Comparison of ENCODE assay signal across 19 cellular contexts in the genomic region with DNA sequence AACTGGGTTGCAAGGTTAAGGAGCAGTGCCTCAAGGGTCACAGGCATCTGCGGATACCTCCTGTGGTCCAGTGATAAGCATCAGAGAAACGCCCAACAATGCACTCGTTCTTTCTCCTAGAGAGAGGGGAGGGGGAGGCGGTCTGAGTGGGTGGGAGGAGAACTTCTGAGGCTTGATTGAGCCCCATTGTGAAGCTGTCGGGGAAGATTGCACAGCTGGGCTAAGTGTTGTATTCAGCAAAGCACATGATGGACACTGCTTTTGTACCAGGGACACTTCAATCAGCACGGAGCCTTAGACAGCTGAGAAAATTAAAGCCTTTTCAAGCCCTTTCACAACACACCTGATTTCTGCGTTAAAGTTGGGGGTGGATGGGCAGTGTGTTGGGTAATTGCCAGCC.
"Had no signal": no experiment of that assay in that cellular context is flagged by ENCODE, and none has a peak within 500 bp of the region (broad histone marks: within the 10 kb centered on the region; RNA-seq: fewer than 3 reads in every experiment).

No MANE protein-coding gene starts in this region.

- H3K27me3 Mint-ChIP-seq: activated CD4-positive, alpha-beta memory T cell treated with anti-CD3 and anti-CD28 coated beads for 36 hours; activated CD8-positive, alpha-beta memory T cell treated with anti-CD3 and anti-CD28 coated beads, Interleukin-2, amount 10 ng/mL, durations not matched to agents 7 days and 5 days; activated naive CD4-positive, alpha-beta T cell treated with anti-CD3 and anti-CD28 coated beads, Interleukin-2, amount 50 U/mL, for 24 hours; type B pancreatic cell had no signal

- H3K4me1 Mint-ChIP-seq: activated naive CD4-positive, alpha-beta T cell treated with anti-CD3 and anti-CD28 coated beads, Interleukin-2, amount 50 U/mL, for 24 hours had no signal

- ATAC-seq: activated CD8-positive, alpha-beta memory T cell treated with anti-CD3 and anti-CD28 coated beads, Interleukin-2, amount 10 ng/mL, durations not matched to agents 7 days and 5 days; gastroesophageal sphincter; heart right ventricle; right cardiac atrium had no signal

- H3K4me3 Mint-ChIP-seq: activated CD4-positive, alpha-beta memory T cell treated with anti-CD3 and anti-CD28 coated beads for 36 hours; activated CD8-positive, alpha-beta memory T cell treated with anti-CD3 and anti-CD28 coated beads, Interleukin-2, amount 10 ng/mL, durations not matched to agents 7 days and 5 days; activated naive CD4-positive, alpha-beta T cell treated with anti-CD3 and anti-CD28 coated beads, Interleukin-2, amount 50 U/mL, for 24 hours; type B pancreatic cell had no signal

- H3K36me3 Mint-ChIP-seq: activated CD4-positive, alpha-beta memory T cell treated with anti-CD3 and anti-CD28 coated beads for 36 hours; activated CD8-positive, alpha-beta memory T cell treated with anti-CD3 and anti-CD28 coated beads, Interleukin-2, amount 10 ng/mL, durations not matched to agents 7 days and 5 days; activated naive CD4-positive, alpha-beta T cell treated with anti-CD3 and anti-CD28 coated beads, Interleukin-2, amount 50 U/mL, for 24 hours; type B pancreatic cell had no signal

- H3K27ac Mint-ChIP-seq: activated CD4-positive, alpha-beta memory T cell treated with anti-CD3 and anti-CD28 coated beads for 36 hours; activated CD8-positive, alpha-beta memory T cell treated with anti-CD3 and anti-CD28 coated beads, Interleukin-2, amount 10 ng/mL, durations not matched to agents 7 days and 5 days; activated naive CD4-positive, alpha-beta T cell treated with anti-CD3 and anti-CD28 coated beads, Interleukin-2, amount 50 U/mL, for 24 hours; type B pancreatic cell had no signal

- H3K9me3 Mint-ChIP-seq: activated CD4-positive, alpha-beta memory T cell treated with anti-CD3 and anti-CD28 coated beads for 36 hours; type B pancreatic cell had no signal

- DNase-seq: activated CD4-positive, alpha-beta memory T cell treated with anti-CD3 and anti-CD28 coated beads for 36 hours; activated CD4-positive, alpha-beta T cell treated with anti-CD3 and anti-CD28 coated beads for 1 hour; activated CD8-positive, alpha-beta memory T cell treated with anti-CD3 and anti-CD28 coated beads, Interleukin-2, amount 10 ng/mL, durations not matched to agents 7 days and 5 days; activated effector memory CD4-positive, alpha-beta T cell treated with Interleukin-2 at 50 U/mL for 16 hours; activated T-cell treated with anti-CD3 and anti-CD28 coated beads, Interleukin-2, amount 50 U/mL, for 1 hour; adrenal gland; dermis blood vessel endothelial cell; erythroblast; heart right ventricle; midbrain; right cardiac atrium; stimulated activated CD4-positive, alpha-beta T cell treated with anti-CD3 and anti-CD28 coated beads, Interleukin-15, amount 100 ng/mL, for 24 hours; stimulated activated CD4-positive, alpha-beta T cell treated with anti-CD3 and anti-CD28 coated beads, Interleukin-4, amount 100 ng/mL, for 1 hour; stimulated activated naive CD4-positive, alpha-beta T cell treated with Interleukin-2 at 50 U/mL for 16 hours; substantia nigra; T1000 had no signal
